14 cellular contexts compared by ENCODE assay signal in the genomic region with DNA sequence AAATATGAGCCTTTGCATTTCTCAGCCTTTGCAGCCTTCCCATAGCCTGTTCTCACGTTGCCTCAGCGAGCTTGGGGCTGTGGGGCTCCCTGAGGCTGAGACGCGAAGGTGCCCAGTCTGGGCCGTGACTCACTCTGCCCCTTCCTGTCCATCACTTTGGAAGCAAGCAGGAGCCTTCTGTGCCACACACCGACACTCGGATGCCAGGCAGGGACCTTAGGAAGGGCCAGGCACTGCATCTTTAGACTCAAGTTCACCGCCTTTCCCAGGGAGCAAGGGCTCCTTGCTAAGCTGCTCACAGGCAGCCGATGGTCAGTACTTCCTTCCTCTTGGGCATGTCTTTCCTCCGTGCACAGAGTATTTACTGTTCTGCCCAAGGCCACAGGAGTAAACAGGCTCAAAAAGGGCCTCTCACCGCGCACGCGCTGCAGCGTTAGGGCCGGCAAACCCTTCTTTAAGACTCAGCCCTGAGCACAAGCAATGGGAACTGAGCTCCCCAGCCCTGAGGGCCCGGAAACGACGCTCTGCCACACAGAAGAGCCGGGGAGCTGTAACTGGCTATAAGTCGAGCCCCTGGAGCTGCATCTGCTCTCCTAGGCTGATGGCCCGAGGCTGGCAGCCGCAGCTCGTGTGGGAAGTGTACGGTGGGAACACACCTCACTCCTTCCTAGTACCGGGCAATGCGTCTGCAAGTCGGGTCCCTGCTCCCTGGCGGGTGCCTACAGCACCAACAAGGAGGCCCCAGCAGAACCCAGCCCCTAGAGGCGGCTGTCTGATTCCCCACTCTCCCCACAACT. TPM values are rescaled to one million over a fixed set of nuclear protein-coding genes. Genes with fewer than 3 reads are reported as not detected.
DNase-seq lines count a peak whose midpoint lies in the region; ATAC-seq, FAIRE-seq and TF ChIP-seq lines count a peak whose summit lies in the region.
"Had no signal": no experiment of that assay in that cellular context is flagged by ENCODE, and none has a peak within 500 bp of the region (broad histone marks: within the 10 kb centered on the region; RNA-seq: fewer than 3 reads in every experiment).

No MANE protein-coding gene starts in this region.

- peak overlapping the region in 1 of 2 experiments; percentile 68; a peak in 1 of 4 replicates for H3K9ac ChIP-seq in K562 (ENCODE audit: insufficient read depth in 1 of 2, low read depth in 2 of 2, low read length in 2 of 2)

- peaks cover 4% of the 10 kb centered on the region; the same call in 2 of the 3 replicates for H3K79me2 ChIP-seq in K562 (ENCODE audit: control insufficient read depth, insufficient read depth, low read length)

- no peak overlapping the region for H2AFZ ChIP-seq in K562 (ENCODE audit: low read depth, low read length)

- H3K9me3 Mint-ChIP-seq in CD4-positive, alpha-beta T cell, result no peaks in the 10 kb centered on the region
- H3K9me3 Mint-ChIP-seq in activated CD8-positive, alpha-beta T cell treated with anti-CD3 and anti-CD28 coated beads, Interleukin-2, amount 10 ng/mL, durations not matched to agents 7 days and 5 days (ENCODE audit: insufficient read depth), result no peaks in the 10 kb centered on the region
- H3K9me3 Mint-ChIP-seq: CD8-positive, alpha-beta T cell; central memory CD8-positive, alpha-beta T cell; T-helper 1 cell treated with Interleukin-12 subunit alpha and Interleukin-12 subunit beta and Interleukin-4 antibody, amounts not matched to agents 30 μg/mL and 1 μg/mL, for 36 hours had no signal

- ATAC-seq in K562 (no peak), left lung (no peak), thoracic aorta (ENCODE audit: insufficient number of reproducible peaks, low FRiP score, low read depth) (no peak), GM21526 (IDR thresholded peaks at IDR 0.05; ENCODE audit: low FRiP score, unreplicated experiment) (no peak), GM21825 (IDR thresholded peaks at IDR 0.05; ENCODE audit: unreplicated experiment) (no peak)
- ATAC-seq in CD4-positive, alpha-beta T cell (ENCODE audit: poor library complexity), result no peak
- no peak for ATAC-seq in activated CD8-positive, alpha-beta T cell treated with anti-CD3 and anti-CD28 coated beads, Interleukin-2, amount 10 ng/mL, durations not matched to agents 7 days and 5 days
- ATAC-seq: CD8-positive, alpha-beta T cell had no signal

- H3K9me1 ChIP-seq in K562 (ENCODE audit: control insufficient read depth, insufficient read depth, low read length), result no peaks in the 10 kb centered on the region

- peaks cover 13% of the 10 kb centered on the region for H3K4me1 Mint-ChIP-seq in CD4-positive, alpha-beta T cell (ENCODE audit: low read depth)
- H3K4me1 Mint-ChIP-seq in activated CD8-positive, alpha-beta T cell treated with anti-CD3 and anti-CD28 coated beads, Interleukin-2, amount 10 ng/mL, durations not matched to agents 7 days and 5 days (ENCODE audit: low read depth), result peaks cover 11% of the 10 kb centered on the region

- TF ChIP-seq POLR2A in K562 (conservative IDR thresholded peaks at IDR 0.05), result no peak

- no peak overlapping the region for H3K4me3 ChIP-seq in K562
- H3K4me3 ChIP-seq in left lung, result no peak overlapping the region
- no peak overlapping the region for H3K4me3 ChIP-seq in thoracic aorta

- peaks cover 69% of the 10 kb centered on the region for H3K36me3 Mint-ChIP-seq in CD4-positive, alpha-beta T cell (ENCODE audit: low read depth)
- peaks cover 45% of the 10 kb centered on the region for H3K36me3 Mint-ChIP-seq in activated CD8-positive, alpha-beta T cell treated with anti-CD3 and anti-CD28 coated beads, Interleukin-2, amount 10 ng/mL, durations not matched to agents 7 days and 5 days (ENCODE audit: low read depth)

- peaks cover 0 to 27% of the 10 kb centered on the region in 2 experiments; a peak in 2 of 5 replicates for H3K4me1 ChIP-seq in K562 (replicated peaks in 1 of 2; ENCODE audit: control insufficient read depth in 2 of 2, insufficient read depth in 2 of 2, low read length in 2 of 2)
- H3K4me1 ChIP-seq in left lung, result peaks cover 26 to 66% of the 10 kb centered on the region in 2 donors
- H3K4me1 ChIP-seq in thoracic aorta (ENCODE audit: control insufficient read depth in 1 of 2, low read depth in 2 of 2), result peaks cover 75 to 89% of the 10 kb centered on the region in 2 donors

- no peaks in the 10 kb centered on the region for H3K27me3 Mint-ChIP-seq in CD4-positive, alpha-beta T cell
- no peaks in the 10 kb centered on the region for H3K27me3 Mint-ChIP-seq in activated CD8-positive, alpha-beta T cell treated with anti-CD3 and anti-CD28 coated beads, Interleukin-2, amount 10 ng/mL, durations not matched to agents 7 days and 5 days (ENCODE audit: low read depth)
- H3K27me3 Mint-ChIP-seq: central memory CD8-positive, alpha-beta T cell had no signal

- H3K4me3 Mint-ChIP-seq in CD4-positive, alpha-beta T cell, result no peak overlapping the region
- no peak overlapping the region for H3K4me3 Mint-ChIP-seq in activated CD8-positive, alpha-beta T cell treated with anti-CD3 and anti-CD28 coated beads, Interleukin-2, amount 10 ng/mL, durations not matched to agents 7 days and 5 days
- H3K4me3 Mint-ChIP-seq: CD8-positive, alpha-beta T cell; central memory CD8-positive, alpha-beta T cell; T-helper 1 cell treated with Interleukin-12 subunit alpha and Interleukin-12 subunit beta and Interleukin-4 antibody, amounts not matched to agents 30 μg/mL and 1 μg/mL, for 36 hours had no signal

- no peak overlapping the region for H3K27ac Mint-ChIP-seq in CD4-positive, alpha-beta T cell
- no peak overlapping the region for H3K27ac Mint-ChIP-seq in activated CD8-positive, alpha-beta T cell treated with anti-CD3 and anti-CD28 coated beads, Interleukin-2, amount 10 ng/mL, durations not matched to agents 7 days and 5 days
- H3K27ac Mint-ChIP-seq: T-helper 1 cell treated with Interleukin-12 subunit alpha and Interleukin-12 subunit beta and Interleukin-4 antibody, amounts not matched to agents 30 μg/mL and 1 μg/mL, for 36 hours had no signal

- no peaks in the 10 kb centered on the region for H4K20me1 ChIP-seq in K562 (replicated peaks; ENCODE audit: control insufficient read depth, insufficient read depth, low read length)

- no TSS peak for BruUV-seq in K562 (replicated peaks; lab: Mats Ljungman, UMichigan)

- no peak for TF ChIP-seq EP300 in K562 (IDR thresholded peaks at IDR 0.05; ENCODE audit: low read length)

- WGBS in K562 (ENCODE audit: insufficient coverage, low coverage, missing lambda C conversion rate), result 77% methylated on average over 16 of the region's 30 CpGs

- no peak overlapping the region for H3K4me2 ChIP-seq in K562 (ENCODE audit: insufficient read depth, low read length)

- H3K36me3 ChIP-seq in KOPT-K1 (ENCODE audit: insufficient read depth, low read length), result peaks cover 59% of the 10 kb centered on the region
- peaks cover 35% of the 10 kb centered on the region; the same call in 2 of the 3 replicates for H3K36me3 ChIP-seq in K562 (ENCODE audit: control insufficient read depth, insufficient read depth, low read length)
- peaks cover 0 to 97% of the 10 kb centered on the region in 2 donors for H3K36me3 ChIP-seq in left lung
- H3K36me3 ChIP-seq in thoracic aorta, result peaks cover 21% of the 10 kb centered on the region

- intact Hi-C loops in K562 (cut with micrococcal nuclease) (no loop called here), left lung (cut with DNase I) (no loop called here)
- intact Hi-C loops in CD4-positive, alpha-beta T cell (cut with DNase I, micrococcal nuclease), result no loop called here

- no peaks in the 10 kb centered on the region for H3K9me3 ChIP-seq in KOPT-K1 (ENCODE audit: insufficient read depth, low read length, poor library complexity, severe bottlenecking)
- H3K9me3 ChIP-seq in K562 (replicated peaks; ENCODE audit: control insufficient read depth, insufficient read depth, low read depth, low read length), result no peaks in the 10 kb centered on the region
- no peaks in the 10 kb centered on the region for H3K9me3 ChIP-seq in left lung
- H3K9me3 ChIP-seq in thoracic aorta, result no peaks in the 10 kb centered on the region
- H3K9me3 ChIP-seq in CD4-positive, alpha-beta T cell (ENCODE audit: control insufficient read depth, low read length), result no peaks in the 10 kb centered on the region

- DNase-seq in K562 (ENCODE audit: extremely low read depth in 1 of 4, low spot score in 3 of 4) (no peak), left lung (no peak), thoracic aorta (ENCODE audit: low spot score) (no peak)
- no peak for DNase-seq in CD4-positive, alpha-beta T cell
- no peak for DNase-seq in activated CD8-positive, alpha-beta T cell treated with anti-CD3 and anti-CD28 coated beads, Interleukin-2, amount 10 ng/mL, durations not matched to agents 7 days and 5 days
- DNase-seq: activated effector memory CD4-positive, alpha-beta T cell treated with anti-CD3 and anti-CD28 coated beads, Interleukin-2, amount 50 U/mL, for 16 hours; CD8-positive, alpha-beta T cell; NCI-H2107; NK-92 treated with Interleukin-12 subunit alpha and Interleukin-12 subunit beta, amount 100 ng/mL, for 24 hours had no signal

- no peak for FAIRE-seq in K562 (lab: Jason Lieb, UNC)

- CTCF ChIA-PET in K562 (lab: Yijun Ruan, JAX; ENCODE audit: low intra/inter-chr PET ratio), result no interaction called here
- CTCF ChIA-PET in CD4-positive, alpha-beta T cell (lab: Charles Lee), result interaction anchor here (2.0 kb wide), 1 partner anchor 8 kb away, joined by 6 read pairs; the partner anchor contains the start of gene TIMM22
- CTCF ChIA-PET in activated CD8-positive, alpha-beta T cell treated with anti-CD3 and anti-CD28 coated beads, Interleukin-2, amount 10 ng/mL, durations not matched to agents 7 days and 5 days (lab: Charles Lee), result no interaction called here

- H3K27me3 ChIP-seq in K562 (ENCODE audit: control insufficient read depth in 2 of 2, insufficient read depth in 2 of 2, low read length in 2 of 2), result no peaks in the 10 kb centered on the region; a peak in 1 of 5 replicates
- no peaks in the 10 kb centered on the region for H3K27me3 ChIP-seq in left lung
- H3K27me3 ChIP-seq in thoracic aorta (replicated peaks; ENCODE audit: insufficient read depth), result no peaks in the 10 kb centered on the region
- no peaks in the 10 kb centered on the region for H3K27me3 ChIP-seq in CD4-positive, alpha-beta T cell (ENCODE audit: control insufficient read depth, insufficient read depth, low read length)

- H3K27ac ChIP-seq in KOPT-K1 (ENCODE audit: low read depth, low read length, poor library complexity, severe bottlenecking) (peak overlapping the region; percentile 70), K562 (ENCODE audit: extremely low read depth, low read depth, low read length) (no peak overlapping the region), left lung (peak overlapping the region; percentile 33 to 69), thoracic aorta (peak overlapping the region; percentile 7 to 84)
- H3K27ac ChIP-seq in CD4-positive, alpha-beta T cell (ENCODE audit: low read depth, low read length), result no peak overlapping the region

- TF ChIP-seq RAD21 in K562 (CRISPR knock-in tag; conservative IDR thresholded peaks at IDR 0.05 in 1 of 2, IDR thresholded peaks at IDR 0.05 in 1 of 2), result no peak

- in situ Hi-C loops in K562 (cut with MboI), result no loop called here

- POLR2A ChIA-PET in K562 (lab: Yijun Ruan, JAX), result interaction anchor here (0.6 kb wide), 1 partner anchor 103 kb away, joined by 3 read pairs; no protein-coding TSS in a partner anchor
- POLR2A ChIA-PET in CD4-positive, alpha-beta T cell (lab: Charles Lee), result no interaction called here
- POLR2A ChIA-PET in activated CD8-positive, alpha-beta T cell treated with anti-CD3 and anti-CD28 coated beads, Interleukin-2, amount 10 ng/mL, durations not matched to agents 7 days and 5 days (lab: Charles Lee), result no interaction called here

- TF ChIP-seq CTCF in K562 (IDR thresholded peaks at IDR 0.05 in 2 of 3, conservative IDR thresholded peaks at IDR 0.05 in 1 of 3; ENCODE audit: insufficient read depth in 2 of 3, low read depth in 1 of 3, low read length in 3 of 3) (no peak), left lung (IDR thresholded peaks at IDR 0.05) (no peak), thoracic aorta (IDR thresholded peaks at IDR 0.05) (no peak)
- no peak for TF ChIP-seq CTCF in CD4-positive, alpha-beta T cell (IDR thresholded peaks at IDR 0.05)

RNA-seq across cellular contexts. Expression of gene TIMM22, which starts 7.2 kb away (rescaled TPM):
- total RNA-seq in K562 (2011; cell fraction: chromatin; rRNA removed; ENCODE audit: low replicate concordance), result 12.8 and 27.3 TPM in 2 replicates
- 18.2 and 22.8 TPM in 2 replicates for total RNA-seq in K562 (2011; cell fraction: nucleolus; rRNA removed)
- total RNA-seq in K562 (2011; cell fraction: nucleoplasm; rRNA removed), result 14.2 and 16.1 TPM in 2 replicates
- total RNA-seq in K562 (2014; rRNA removed) (12.3 and 13.9 TPM in 2 replicates), K562 (2014; rRNA removed; fragmentation: Illumina TruSeq; extraction: Trizol) (9.2 and 10.3 TPM in 2 replicates), K562 (2015; rRNA removed; fragmentation: Illumina TruSeq; extraction: Trizol) (11.8 and 12.2 TPM in 2 replicates), K562 (2021) (12.8 and 14.1 TPM in 2 replicates), left lung (10 to 100 TPM; 10.6 to 11.6 TPM), thoracic aorta (10 to 100 TPM; 12.6 to 13.0 TPM)
- polyA plus RNA-seq in K562 (2011; rRNA removed) (6.2 and 7.2 TPM in 2 replicates), K562 (2014; fragmentation: Illumina TruSeq; extraction: Trizol) (13.1 and 13.4 TPM in 2 replicates), K562 (2014; fragmentation: Nextera tagmentation; extraction: Ambion mirVana) (1 to 10 TPM; 5.9 to 6.1 TPM), K562 (2014; rRNA removed) (10.1 and 12.5 TPM in 2 replicates)
- polyA plus RNA-seq in K562 (2011; cell fraction: cytosol; rRNA removed), result 8.5 and 8.8 TPM in 2 replicates
- polyA plus RNA-seq in K562 (2011; cell fraction: nucleus; rRNA removed), result 5.2 and 5.3 TPM in 2 replicates
- 6.9 and 11.7 TPM in 2 replicates for polyA plus RNA-seq in K562 (2012)
- polyA minus RNA-seq in K562 (2011; rRNA and poly(A)+ RNA removed), result 10.1 and 14.2 TPM in 2 replicates
- 3.6 and 6.3 TPM in 2 replicates for polyA minus RNA-seq in K562 (2011; cell fraction: cytosol; rRNA and poly(A)+ RNA removed)
- 10.9 and 14.9 TPM in 2 replicates for polyA minus RNA-seq in K562 (2011; cell fraction: nucleus; rRNA and poly(A)+ RNA removed)
- 10 to 100 TPM; 10.2 to 10.9 TPM for total RNA-seq in CD4-positive, alpha-beta T cell
- total RNA-seq in activated CD8-positive, alpha-beta T cell treated with anti-CD3 and anti-CD28 coated beads, Interleukin-2, amount 10 ng/mL, durations not matched to agents 7 days and 5 days, result 10 to 100 TPM; 10.0 to 10.4 TPM

RNA-seq across cellular contexts. Expression of gene NXN, which starts 24.6 kb away (rescaled TPM):
- total RNA-seq in K562 (2011; cell fraction: chromatin; rRNA removed; ENCODE audit: low replicate concordance), result 1.4 and 2.2 TPM in 2 replicates
- total RNA-seq in K562 (2011; cell fraction: nucleolus; rRNA removed), result 0.92 and 2.7 TPM in 2 replicates
- total RNA-seq in K562 (2011; cell fraction: nucleoplasm; rRNA removed), result 0.51 and 1.5 TPM in 2 replicates
- total RNA-seq in K562 (2014; rRNA removed), result 0.04 TPM in 1 of 2 replicates, not detected in the other
- total RNA-seq in K562 (2014; rRNA removed; fragmentation: Illumina TruSeq; extraction: Trizol), result 0.06 TPM in 1 of 2 replicates, not detected in the other
- total RNA-seq in K562 (2015; rRNA removed; fragmentation: Illumina TruSeq; extraction: Trizol), result not detected in 2 replicates
- 0.27 and 0.34 TPM in 2 replicates for total RNA-seq in K562 (2021)
- polyA plus RNA-seq in K562 (2011; rRNA removed), result 0.31 and 0.35 TPM in 2 replicates
- polyA plus RNA-seq in K562 (2011; cell fraction: cytosol; rRNA removed), result 0.44 and 0.51 TPM in 2 replicates
- polyA plus RNA-seq in K562 (2011; cell fraction: nucleus; rRNA removed), result 0.20 and 0.70 TPM in 2 replicates
- polyA plus RNA-seq in K562 (2012), result 0.25 and 0.60 TPM in 2 replicates
- 0.11 and 0.39 TPM in 2 replicates for polyA plus RNA-seq in K562 (2014; fragmentation: Illumina TruSeq; extraction: Trizol)
- not detected for polyA plus RNA-seq in K562 (2014; fragmentation: Nextera tagmentation; extraction: Ambion mirVana)
- 0.08 TPM in 1 of 2 replicates, not detected in the other for polyA plus RNA-seq in K562 (2014; rRNA removed)
- 0.63 and 0.66 TPM in 2 replicates for polyA minus RNA-seq in K562 (2011; rRNA and poly(A)+ RNA removed)
- 3.7 TPM in 1 of 2 replicates, not detected in the other for polyA minus RNA-seq in K562 (2011; cell fraction: cytosol; rRNA and poly(A)+ RNA removed)
- polyA minus RNA-seq in K562 (2011; cell fraction: nucleus; rRNA and poly(A)+ RNA removed), result not detected in 2 replicates
- total RNA-seq in left lung, result 10 to 100 TPM; 33.8 to 55.4 TPM
- total RNA-seq in thoracic aorta, result 10 to 100 TPM; 13.9 to 18.9 TPM
- total RNA-seq in CD4-positive, alpha-beta T cell, result under 1 TPM; 0.80 to 0.98 TPM
- total RNA-seq in activated CD8-positive, alpha-beta T cell treated with anti-CD3 and anti-CD28 coated beads, Interleukin-2, amount 10 ng/mL, durations not matched to agents 7 days and 5 days, result under 1 TPM; 0.68 to 0.97 TPM

Comparison
In these comparisons a context has a peak if more than half of its experiments do, and no peak if none do; other contexts are left out.
1. H3K27ac ChIP-seq: peak in KOPT-K1 (single experiment), left lung (2 of 2) and thoracic aorta (2 of 2); none in K562 (single experiment) and CD4-positive, alpha-beta T cell (single experiment).
2. RNA of gene NXN, which starts 24.6 kb away (total RNA-seq): 33.8 to 55.4 TPM in left lung and 13.9 to 18.9 TPM in thoracic aorta; 0.80 to 0.98 TPM in CD4-positive, alpha-beta T cell, 0.68 to 0.97 TPM in activated CD8-positive, alpha-beta T cell treated with anti-CD3 and anti-CD28 coated beads, Interleukin-2, amount 10 ng/mL, durations not matched to agents 7 days and 5 days and 0.04 to 2.7 TPM in K562; every median in the first group is over 4 times any median in the second.